Comparison of ENCODE assay signal across 10 cellular contexts in the genomic region with DNA sequence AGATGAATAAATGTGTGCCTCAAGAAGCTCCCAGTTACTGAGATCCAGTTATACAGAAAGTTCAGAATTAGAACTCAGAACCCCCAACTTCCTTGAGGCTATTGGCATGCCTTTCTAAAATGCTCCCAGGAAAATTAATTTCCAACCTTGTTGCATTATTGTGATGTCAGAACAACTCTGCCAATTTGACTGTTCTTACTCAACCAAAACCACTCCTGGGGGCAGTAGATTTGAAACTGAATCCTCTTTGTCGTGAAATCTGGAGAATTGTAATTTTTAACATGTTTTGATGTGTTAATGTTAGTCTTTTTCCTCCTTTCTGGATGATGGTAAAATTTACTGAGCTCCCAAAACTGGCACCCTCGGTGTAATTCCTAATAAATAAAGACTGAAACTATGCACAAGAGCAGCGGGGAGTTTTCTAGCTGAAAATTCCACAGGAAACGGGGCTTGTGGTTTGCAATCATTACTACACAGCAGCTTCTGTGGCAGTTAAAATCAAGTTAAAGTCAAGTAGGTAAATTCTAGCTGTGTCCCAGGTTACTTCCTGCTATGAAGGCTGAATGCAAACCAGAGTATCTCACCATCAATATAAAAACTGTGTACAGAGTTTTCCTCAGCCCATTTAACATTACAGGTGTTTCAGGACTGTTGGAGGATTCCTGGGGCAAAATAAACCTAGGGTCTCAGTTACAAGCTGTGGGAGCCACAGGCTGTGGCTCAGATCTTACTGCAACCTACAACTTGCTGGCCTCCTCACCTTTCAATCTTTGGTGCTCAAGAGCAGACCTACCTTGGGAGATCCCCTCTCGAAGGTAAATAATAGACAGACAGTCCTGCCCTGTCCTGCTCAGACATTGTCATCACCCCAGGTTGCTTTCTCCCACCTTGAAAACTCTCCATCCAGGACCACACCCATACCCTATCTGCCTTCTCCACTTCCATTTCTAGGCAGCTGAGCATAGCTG.
DNase-seq lines count a peak whose midpoint lies in the region; ATAC-seq and TF ChIP-seq lines count a peak whose summit lies in the region.
"Had no signal": no experiment of that assay in that cellular context is flagged by ENCODE, and none has a peak within 500 bp of the region (broad histone marks: within the 10 kb centered on the region; RNA-seq: fewer than 3 reads in every experiment).

No MANE protein-coding gene starts in this region.

- intact Hi-C loops in left cardiac atrium (cut with DNase I): no loop called here
- intact Hi-C loops in colonic mucosa (cut with DNase I): no loop called here

- H3K9me3 ChIP-seq in DOHH2 (ENCODE audit: control insufficient read depth, insufficient read depth, low read length) (no peaks in the 10 kb centered on the region), colonic mucosa (no peaks in the 10 kb centered on the region)
- H3K9me3 ChIP-seq: ovary had no signal

- no peak for DNase-seq in left cardiac atrium
- DNase-seq in germinal center (ENCODE audit: low spot score): no peak
- DNase-seq in activated CD8-positive, alpha-beta memory T cell treated with anti-CD3 and anti-CD28 coated beads, Interleukin-2, amount 50 U/mL, for 4 hours: no peak
- no peak for DNase-seq in colonic mucosa
- DNase-seq: DMS53, ovary had no signal

- no peaks in the 10 kb centered on the region for H3K9me3 Mint-ChIP-seq in activated naive CD8-positive, alpha-beta T cell (ENCODE audit: low read depth)

- H3K27ac Mint-ChIP-seq in activated naive CD8-positive, alpha-beta T cell: peak overlapping the region; percentile 73

- no peaks in the 10 kb centered on the region for H3K36me3 Mint-ChIP-seq in activated naive CD8-positive, alpha-beta T cell

- H3K9me2 ChIP-seq in DOHH2 (replicated peaks; ENCODE audit: control insufficient read depth, low read length): no peaks in the 10 kb centered on the region

- H3K27me3 ChIP-seq in DOHH2 (ENCODE audit: control insufficient read depth, low read length) (peaks cover 40% of the 10 kb centered on the region), colonic mucosa (no peaks in the 10 kb centered on the region)
- H3K27me3 ChIP-seq: ovary had no signal

- H3K4me1 Mint-ChIP-seq in activated naive CD8-positive, alpha-beta T cell (ENCODE audit: low read depth): peaks cover 21% of the 10 kb centered on the region

- no peak overlapping the region for H3K9ac ChIP-seq in colonic mucosa (ENCODE audit: low read depth in 2 of 2, low read length in 2 of 2)

- no peak for TF ChIP-seq CTCF in DOHH2 (IDR thresholded peaks at IDR 0.05; ENCODE audit: low read depth, low read length, poor library complexity, severe bottlenecking)
- no peak for TF ChIP-seq CTCF in colonic mucosa (IDR thresholded peaks at IDR 0.05)

- H3K4me3 Mint-ChIP-seq in activated naive CD8-positive, alpha-beta T cell: peak overlapping the region; percentile 64

- ATAC-seq in GM19372 (IDR thresholded peaks at IDR 0.05; ENCODE audit: low read depth, unreplicated experiment): peak; percentile 64
- peak; percentile 62 for ATAC-seq in HG03097 (IDR thresholded peaks at IDR 0.05; ENCODE audit: low FRiP score, unreplicated experiment)
- no peak for ATAC-seq in left cardiac atrium

- peak overlapping the region; percentile 30; the same call in 1 of the 2 replicates for H3K4me2 ChIP-seq in DOHH2 (ENCODE audit: low read length)

- H4K20me1 ChIP-seq in DOHH2 (ENCODE audit: control insufficient read depth, insufficient read depth, low read depth, low read length): no peaks in the 10 kb centered on the region

- no peaks in the 10 kb centered on the region for H3F3A ChIP-seq in DOHH2 (ENCODE audit: control insufficient read depth, insufficient read depth)

- H3K4me3 ChIP-seq in DOHH2 (ENCODE audit: low read length) (no peak overlapping the region), colonic mucosa (no peak overlapping the region)
- H3K4me3 ChIP-seq: ovary had no signal

- H3K27ac ChIP-seq in DOHH2 (ENCODE audit: low read depth, low read length) (no peak overlapping the region), colonic mucosa (no peak overlapping the region)
- H3K27ac ChIP-seq: ovary had no signal

- no peaks in the 10 kb centered on the region for H3K36me3 ChIP-seq in DOHH2 (ENCODE audit: control insufficient read depth, low read length)
- no peaks in the 10 kb centered on the region for H3K36me3 ChIP-seq in colonic mucosa
- H3K36me3 ChIP-seq: ovary had no signal

- no peaks in the 10 kb centered on the region for H3K27me3 Mint-ChIP-seq in activated naive CD8-positive, alpha-beta T cell

- peaks cover 10% of the 10 kb centered on the region for H3K4me1 ChIP-seq in DOHH2 (ENCODE audit: control insufficient read depth, low read length)
- no peaks in the 10 kb centered on the region for H3K4me1 ChIP-seq in colonic mucosa

- H3K79me2 ChIP-seq in DOHH2 (ENCODE audit: control insufficient read depth, low read length): no peaks in the 10 kb centered on the region

Comparison
In these comparisons a context has a peak if more than half of its experiments do, and no peak if none do; other contexts are left out.
1. ATAC-seq: peak in GM19372 (single experiment) and HG03097 (single experiment); none in left cardiac atrium (0 of 2).